11 cellular contexts compared by ENCODE assay signal in genomic region chr16:84357191-84357651, GRCh38. TPM values are rescaled to one million over a fixed set of nuclear protein-coding genes. Genes with fewer than 3 reads are reported as not detected.
A peak's percentile ranks its signal among the peaks of the same experiment; 100 is the strongest.
DNase-seq lines count a peak whose midpoint lies in the region; ATAC-seq, FAIRE-seq and TF ChIP-seq lines count a peak whose summit lies in the region.
"Had no signal": no experiment of that assay in that cellular context is flagged by ENCODE, and none has a peak within 500 bp of the region (broad histone marks: within the 10 kb centered on the region; RNA-seq: fewer than 3 reads in every experiment).

No MANE protein-coding gene starts in this region.

- FAIRE-seq in astrocyte (lab: Jason Lieb, UNC): no peak
- FAIRE-seq: H1 had no signal

- TF ChIP-seq POLR2A in esophagus squamous epithelium (IDR thresholded peaks at IDR 0.05): no peak

- no peaks in the 10 kb centered on the region for H3K36me3 ChIP-seq in astrocyte (ENCODE audit: insufficient read depth, low read length)
- no peaks in the 10 kb centered on the region for H3K36me3 ChIP-seq in esophagus squamous epithelium

- peaks cover 16% of the 10 kb centered on the region for H3K4me1 ChIP-seq in astrocyte (ENCODE audit: insufficient read depth, low read length)
- peaks cover 4 to 32% (median 13%) of the 10 kb centered on the region in 3 donors for H3K4me1 ChIP-seq in esophagus squamous epithelium

- WGBS in esophagus squamous epithelium, 2 donors: 28 to 43% methylated on average over 7 to 9 of the region's 9 CpGs

- peak overlapping the region; percentile 58 for H3K4me2 ChIP-seq in astrocyte (ENCODE audit: low read length)

- H2AFZ ChIP-seq in astrocyte (ENCODE audit: low read depth, low read length): no peak overlapping the region

- H3K9me3 ChIP-seq in astrocyte (ENCODE audit: insufficient read depth, low read depth, low read length) (no peaks in the 10 kb centered on the region), esophagus squamous epithelium (no peaks in the 10 kb centered on the region)

- no peak for TF ChIP-seq CTCF in astrocyte (IDR thresholded peaks at IDR 0.05; ENCODE audit: insufficient read depth, low read depth, low read length)
- no peak for TF ChIP-seq CTCF in neural crest cell (conservative IDR thresholded peaks at IDR 0.05)
- TF ChIP-seq CTCF in esophagus squamous epithelium (IDR thresholded peaks at IDR 0.05): no peak

- H3K9ac ChIP-seq in astrocyte (ENCODE audit: low read length): no peak overlapping the region

- H3K4me1 Mint-ChIP-seq in astrocyte (ENCODE audit: low read depth, unreplicated experiment) (peaks cover 22% of the 10 kb centered on the region), neural crest cell (peaks cover 57% of the 10 kb centered on the region)
- H3K4me1 Mint-ChIP-seq in naive thymus-derived CD8-positive, alpha-beta T cell: peaks cover 12 to 24% (median 18%) of the 10 kb centered on the region in 4 donors

- no peak for ATAC-seq in HG02588 (IDR thresholded peaks at IDR 0.05; ENCODE audit: unreplicated experiment)
- ATAC-seq in naive thymus-derived CD8-positive, alpha-beta T cell: no peak

- H3K27ac Mint-ChIP-seq in astrocyte (ENCODE audit: unreplicated experiment): no peak overlapping the region
- H3K27ac Mint-ChIP-seq in neural crest cell (ENCODE audit: unreplicated experiment): no peak overlapping the region
- H3K27ac Mint-ChIP-seq in naive thymus-derived CD8-positive, alpha-beta T cell: peak overlapping the region in 2 of 10 donors; percentile 24 to 81

- intact Hi-C loops in esophagus squamous epithelium (cut with DNase I): no loop called here

- no peak overlapping the region for H3K4me3 Mint-ChIP-seq in astrocyte (ENCODE audit: unreplicated experiment)
- peak overlapping the region; percentile 65 for H3K4me3 Mint-ChIP-seq in neural crest cell
- H3K4me3 Mint-ChIP-seq in naive thymus-derived CD8-positive, alpha-beta T cell: no peak overlapping the region

- no peaks in the 10 kb centered on the region for H3K9me3 Mint-ChIP-seq in astrocyte (ENCODE audit: unreplicated experiment)
- no peaks in the 10 kb centered on the region for H3K9me3 Mint-ChIP-seq in neural crest cell
- no peaks in the 10 kb centered on the region for H3K9me3 Mint-ChIP-seq in naive thymus-derived CD8-positive, alpha-beta T cell

- POLR2A ChIA-PET in naive thymus-derived CD8-positive, alpha-beta T cell (lab: Charles Lee): no interaction called here

- no peaks in the 10 kb centered on the region for H3K79me2 ChIP-seq in astrocyte (ENCODE audit: insufficient read depth, low read length)

- H3K27ac ChIP-seq in astrocyte (ENCODE audit: low read depth, low read length) (no peak overlapping the region), esophagus squamous epithelium (peak overlapping the region in 2 of 4 donors; percentile 20 to 39)

- H3K27me3 Mint-ChIP-seq in astrocyte (ENCODE audit: low read depth, unreplicated experiment) (peaks cover 32% of the 10 kb centered on the region), neural crest cell (ENCODE audit: low read depth) (peaks cover 3% of the 10 kb centered on the region)
- H3K27me3 Mint-ChIP-seq in naive thymus-derived CD8-positive, alpha-beta T cell: no peaks in the 10 kb centered on the region

- H4K20me1 ChIP-seq in astrocyte (ENCODE audit: insufficient read depth, low read length): peaks cover 4% of the 10 kb centered on the region

- H3K36me3 Mint-ChIP-seq in astrocyte (ENCODE audit: low read depth, unreplicated experiment) (no peaks in the 10 kb centered on the region), neural crest cell (ENCODE audit: low read depth) (no peaks in the 10 kb centered on the region)
- no peaks in the 10 kb centered on the region for H3K36me3 Mint-ChIP-seq in naive thymus-derived CD8-positive, alpha-beta T cell

- H3K27me3 ChIP-seq in astrocyte (ENCODE audit: insufficient read depth, low read length) (peaks cover 10% of the 10 kb centered on the region), esophagus squamous epithelium (no peaks in the 10 kb centered on the region)

- H3K4me3 ChIP-seq in astrocyte (ENCODE audit: insufficient read depth, low read depth, low read length) (no peak overlapping the region), esophagus squamous epithelium (no peak overlapping the region)

- DNase-seq in ELR (ENCODE audit: low read depth): peak; percentile 85
- peak; percentile 25 for DNase-seq in NCI-H2196 (lab: John Stamatoyannopoulos, UW; ENCODE audit: unreplicated experiment)
- peak; percentile 65 for DNase-seq in astrocyte (ENCODE audit: low read depth)
- DNase-seq in neural crest cell (ENCODE audit: low read depth, low spot score): no peak
- no peak for DNase-seq in NCI-H2227 (lab: John Stamatoyannopoulos, UW; ENCODE audit: unreplicated experiment)
- no peak for DNase-seq in esophagus squamous epithelium (lab: John Stamatoyannopoulos, UW)
- DNase-seq in naive thymus-derived CD8-positive, alpha-beta T cell: no peak
- DNase-seq: T-helper 9 cell had no signal

RNA-seq across cellular contexts. Expression of gene ATP2C2, which starts 11.1 kb away (rescaled TPM):
- total RNA-seq in astrocyte: 0.29 and 0.41 TPM in 2 replicates
- 0.16 and 0.30 TPM in 2 replicates for total RNA-seq in neural crest cell
- 10 to 100 TPM in 1 of 4 donors, 1 to 10 TPM in 3; 1.1 to 25.8 (median 5.6) TPM for total RNA-seq in esophagus squamous epithelium
- total RNA-seq in naive thymus-derived CD8-positive, alpha-beta T cell: not detected
- not detected for polyA plus RNA-seq in naive thymus-derived CD8-positive, alpha-beta T cell
- total RNA-seq: dermis microvascular lymphatic vessel endothelial cell had no signal

Comparison
In these comparisons a context has a peak if more than half of its experiments do, and no peak if none do; other contexts are left out.
1. DNase-seq: peak in ELR (single experiment), NCI-H2196 (single experiment) and astrocyte (single experiment); none in neural crest cell (single experiment), NCI-H2227 (single experiment), esophagus squamous epithelium (single experiment) and naive thymus-derived CD8-positive, alpha-beta T cell (0 of 10).